In genomic region chr18:4541588-4541987, GRCh38 we compare ENCODE assay signal across 24 cellular contexts.
"Had no signal": no experiment of that assay in that cellular context is flagged by ENCODE, and none has a peak within 500 bp of the region (broad histone marks: within the 10 kb centered on the region; RNA-seq: fewer than 3 reads in every experiment).

No MANE protein-coding gene starts in this region.

- H3K4me3 ChIP-seq: coronary artery, dorsolateral prefrontal cortex, esophagus muscularis mucosa, gastroesophageal sphincter, heart left ventricle, left lung, lower lobe of right lung, mucosa of descending colon had no signal

- H3K27me3 ChIP-seq: esophagus muscularis mucosa, gastroesophageal sphincter, heart left ventricle, left lung had no signal

- H3K4me1 Mint-ChIP-seq: mesothelial cell of epicardium; naive B cell; naive thymus-derived CD8-positive, alpha-beta T cell had no signal

- FAIRE-seq: colon, endothelial cell of umbilical vein, islet of Langerhans, keratinocyte had no signal

- ATAC-seq: gastroesophageal sphincter; heart left ventricle; left cardiac atrium; left lung; left ventricle myocardium superior; lower lobe of right lung; mucosa of descending colon; naive thymus-derived CD8-positive, alpha-beta T cell had no signal

- H3K27me3 Mint-ChIP-seq: naive B cell; naive thymus-derived CD8-positive, alpha-beta T cell had no signal

- H3K27ac Mint-ChIP-seq: mesothelial cell of epicardium; naive B cell; naive thymus-derived CD8-positive, alpha-beta T cell had no signal

- H3K4me3 Mint-ChIP-seq: mesothelial cell of epicardium; naive B cell; naive thymus-derived CD8-positive, alpha-beta T cell had no signal

- H3K4me1 ChIP-seq: esophagus muscularis mucosa, gastroesophageal sphincter, heart left ventricle, left lung, lower lobe of right lung had no signal

- H3K36me3 ChIP-seq: esophagus muscularis mucosa, gastroesophageal sphincter, heart left ventricle, left lung, lower lobe of right lung had no signal

- DNase-seq: dermis blood vessel endothelial cell; dorsolateral prefrontal cortex; effector CD4-positive, alpha-beta T cell; effector memory CD4-positive, alpha-beta T cell; foreskin fibroblast; foreskin melanocyte; heart left ventricle; hippocampal formation; left cardiac atrium; left lung; left ventricle myocardium superior; lower lobe of right lung; mesenchymal stem cell; mucosa of descending colon; naive B cell; naive thymus-derived CD8-positive, alpha-beta T cell had no signal

- H3K27ac ChIP-seq: coronary artery, dorsolateral prefrontal cortex, esophagus muscularis mucosa, gastroesophageal sphincter, heart left ventricle, left lung, lower lobe of right lung had no signal
